18 cellular contexts compared by ENCODE assay signal in genomic region chr3:48723725-48724124, GRCh38. TPM values are rescaled to one million over a fixed set of nuclear protein-coding genes. Genes with fewer than 3 reads are reported as not detected.
DNase-seq lines count a peak whose midpoint lies in the region; ATAC-seq, FAIRE-seq and TF ChIP-seq lines count a peak whose summit lies in the region.
"Had no signal": no experiment of that assay in that cellular context is flagged by ENCODE, and none has a peak within 500 bp of the region (broad histone marks: within the 10 kb centered on the region; RNA-seq: fewer than 3 reads in every experiment).

No MANE protein-coding gene starts in this region.

- TF ChIP-seq EP300 in A549 (IDR thresholded peaks at IDR 0.05), result no peak

- TF ChIP-seq CTCF in A549 (IDR thresholded peaks at IDR 0.05), result no peak
- TF ChIP-seq CTCF in colonic mucosa (IDR thresholded peaks at IDR 0.05), result no peak

- CTCF ChIA-PET in A549 (lab: Yijun Ruan, JAX), result no interaction called here

- no peaks in the 10 kb centered on the region for H3K36me3 ChIP-seq in colonic mucosa
- H3K36me3 ChIP-seq: BE2C, HAP-1 had no signal

- intact Hi-C loops in colonic mucosa (cut with DNase I) (no loop called here), posterior vena cava (cut with DNase I) (no loop called here)

- ATAC-seq in A549 (no peak), GM18498 (IDR thresholded peaks at IDR 0.05; ENCODE audit: unreplicated experiment) (no peak)

- no peak for FAIRE-seq in A549 (lab: Jason Lieb, UNC)
- FAIRE-seq: GM12892 had no signal

- no peak for DNase-seq in A549 (ENCODE audit: low read depth in 1 of 2, low spot score in 1 of 2)
- DNase-seq in colonic mucosa, result no peak
- peak; percentile 42 for DNase-seq in posterior vena cava (ENCODE audit: low spot score)
- no peak for DNase-seq in activated CD4-positive, CD25-positive, alpha-beta regulatory T cell (lab: John Stamatoyannopoulos, UW)
- no peak for DNase-seq in putamen (ENCODE audit: low spot score)
- DNase-seq in C1 segment of cervical spinal cord (lab: John Stamatoyannopoulos, UW), result no peak
- DNase-seq: ACHN; BE2C; CD4-positive, alpha-beta T cell; DMS153; DMS79; GDM1 had no signal

- H3K9me3 ChIP-seq in A549, result no peaks in the 10 kb centered on the region
- no peaks in the 10 kb centered on the region for H3K9me3 ChIP-seq in colonic mucosa
- H3K9me3 ChIP-seq: BE2C, HAP-1 had no signal

- no peak for TF ChIP-seq POLR2A in A549 (IDR thresholded peaks at IDR 0.05; ENCODE audit: low read length)

- no peak overlapping the region for H3K9ac ChIP-seq in colonic mucosa (ENCODE audit: low read depth in 2 of 2, low read length in 2 of 2)
- H3K9ac ChIP-seq: GM23248 had no signal

- no peak for TF ChIP-seq RAD21 in A549 (conservative IDR thresholded peaks at IDR 0.05 in 1 of 2, IDR thresholded peaks at IDR 0.05 in 1 of 2)

- H3K27me3 ChIP-seq in colonic mucosa, result no peaks in the 10 kb centered on the region
- H3K27me3 ChIP-seq: BE2C had no signal

- WGBS in A549 (ENCODE audit: missing lambda C conversion rate), result 69% methylated on average over 7 of the region's 7 CpGs

- POLR2A ChIA-PET in A549 (lab: Yijun Ruan, JAX), result no interaction called here

- H3K4me3 ChIP-seq in A549 (no peak overlapping the region), colonic mucosa (no peak overlapping the region)
- H3K4me3 ChIP-seq: GM23248, HAP-1 had no signal

- H3K4me1 ChIP-seq in A549 (peaks cover 23% of the 10 kb centered on the region; the same call in 2 of the 3 replicates), colonic mucosa (peaks cover 6% of the 10 kb centered on the region)
- H3K4me1 ChIP-seq: BE2C, HAP-1 had no signal

- H3K27ac ChIP-seq in A549 (no peak overlapping the region), colonic mucosa (peak overlapping the region; percentile 91)
- H3K27ac ChIP-seq: C4-2B, HL-60 had no signal

- peak overlapping the region; percentile 43; the same call in 1 of the 3 replicates for H3K4me2 ChIP-seq in A549

TF ChIP-seq in A549, 52 proteins besides CTCF, POLR2A, EP300 and RAD21:
- TF ChIP-seq RFX5 (IDR thresholded peaks at IDR 0.05), result no peak
- no peak for TF ChIP-seq ZFP36 (IDR thresholded peaks at IDR 0.05; ENCODE audit: borderline replicate concordance, partially characterized antibody)
- no peak for TF ChIP-seq HOXB13 (CRISPR knock-in tag; IDR thresholded peaks at IDR 0.05; ENCODE audit: low read depth)
- no peak for TF ChIP-seq MYC (IDR thresholded peaks at IDR 0.05; ENCODE audit: borderline replicate concordance, low read length)
- no peak for TF ChIP-seq NPAS2 (CRISPR knock-in tag; IDR thresholded peaks at IDR 0.05; ENCODE audit: borderline replicate concordance)
- TF ChIP-seq FOXS1 (CRISPR knock-in tag; IDR thresholded peaks at IDR 0.05), result no peak
- TF ChIP-seq MAFK (IDR thresholded peaks at IDR 0.05; ENCODE audit: partially characterized antibody), result no peak
- TF ChIP-seq JUNB (IDR thresholded peaks at IDR 0.05), result no peak
- no peak for TF ChIP-seq HOXA7 (CRISPR knock-in tag; IDR thresholded peaks at IDR 0.05)
- no peak for TF ChIP-seq MAZ (IDR thresholded peaks at IDR 0.05; ENCODE audit: borderline replicate concordance, low read depth, low read length)
- no peak for TF ChIP-seq NR3C1 (IDR thresholded peaks at IDR 0.05)
- no peak for TF ChIP-seq RCOR1 (IDR thresholded peaks at IDR 0.05; ENCODE audit: low read depth, low read length)
- no peak for TF ChIP-seq ZC3H11A (IDR thresholded peaks at IDR 0.05)
- TF ChIP-seq BCL3 (IDR thresholded peaks at IDR 0.05), result no peak
- TF ChIP-seq ESRRA (IDR thresholded peaks at IDR 0.05; ENCODE audit: borderline replicate concordance, low read length), result no peak
- TF ChIP-seq EHF (CRISPR knock-in tag; IDR thresholded peaks at IDR 0.05), result no peak
TF ChIP-seq in A549: peak in this region for 0.

RNA-seq across cellular contexts. Expression of gene IP6K2, which starts 6.7 kb away (rescaled TPM):
- 78.4 and 81.3 TPM in 2 replicates for polyA plus RNA-seq in A549 (2011; rRNA removed)
- 83.9 and 87.9 TPM in 2 replicates for polyA plus RNA-seq in A549 (2012; cell fraction: cytosol; rRNA removed)
- polyA plus RNA-seq in A549 (2012; cell fraction: nucleus; rRNA removed), result 238 and 242 TPM in 2 replicates
- polyA plus RNA-seq in A549 (2017; fragmentation: RNase III; extraction: RNeasy Plus Mini Kit Qiagen cat#74134 plus additional on column Dnase treatment), result 55.6 to 67.1 TPM (median 61.9 TPM) in 3 replicates
- polyA minus RNA-seq in A549 (2011; rRNA and poly(A)+ RNA removed), result 45.6 and 54.1 TPM in 2 replicates
- total RNA-seq in colonic mucosa, result 100 to 1,000 TPM; 101 to 134 TPM
- 10 to 100 TPM; 24.6 to 33.1 TPM for total RNA-seq in posterior vena cava

RNA-seq across cellular contexts. Expression of gene NCKIPSD, which starts 38.0 kb away (rescaled TPM):
- polyA plus RNA-seq in A549 (2011; rRNA removed) (10.2 and 13.6 TPM in 2 replicates), A549 (2017; fragmentation: RNase III; extraction: RNeasy Plus Mini Kit Qiagen cat#74134 plus additional on column Dnase treatment) (10.8 to 13.2 TPM (median 10.9 TPM) in 3 replicates)
- polyA plus RNA-seq in A549 (2012; cell fraction: cytosol; rRNA removed), result 17.0 and 24.0 TPM in 2 replicates
- 35.9 and 48.2 TPM in 2 replicates for polyA plus RNA-seq in A549 (2012; cell fraction: nucleus; rRNA removed)
- 24.5 and 28.5 TPM in 2 replicates for polyA minus RNA-seq in A549 (2011; rRNA and poly(A)+ RNA removed)
- total RNA-seq in colonic mucosa (10 to 100 TPM; 24.3 to 29.7 TPM), posterior vena cava (10 to 100 TPM; 14.0 to 19.8 TPM)
